8 cellular contexts compared by ENCODE assay signal in genomic region chr6:28896505-28897392, GRCh38. TPM values are rescaled to one million over a fixed set of nuclear protein-coding genes. Genes with fewer than 3 reads are reported as not detected.
DNase-seq lines count a peak whose midpoint lies in the region; ATAC-seq and TF ChIP-seq lines count a peak whose summit lies in the region.

No MANE protein-coding gene starts in this region.

- H3K4me1 ChIP-seq in right lobe of liver = peaks cover 0 to 6% (median 0%) of the 10 kb centered on the region in 4 donors

- peaks cover 14% of the 10 kb centered on the region for H3K4me1 Mint-ChIP-seq in activated CD4-positive, alpha-beta T cell treated with anti-CD3 and anti-CD28 coated beads, Interleukin-2, amount 10 ng/mL, durations not matched to agents 24 days and 14 days

- DNase-seq in NCI-H524 (lab: John Stamatoyannopoulos, UW) = peak; percentile 63 to 75
- DNase-seq in NCI-H524 treated with DMSO at 0.1 percent for 48 hours (lab: John Stamatoyannopoulos, UW) = no peak
- DNase-seq in NCI-H345 treated with DMSO at 0.1 percent for 48 hours (lab: John Stamatoyannopoulos, UW; ENCODE audit: unreplicated experiment) = peak; percentile 82
- DNase-seq in activated CD4-positive, alpha-beta T cell treated with anti-CD3 and anti-CD28 coated beads, Interleukin-2, amount 10 ng/mL, durations not matched to agents 24 days and 14 days = peak; percentile 84
- peak; percentile 76 for DNase-seq in dermis blood vessel endothelial cell
- DNase-seq in right lobe of liver = peak; percentile 52 to 73 (median 71)
- DNase-seq in stimulated activated CD4-positive, alpha-beta T cell treated with anti-CD3 and anti-CD28 coated beads, TNF-alpha, amount 100 ng/mL, for 24 hours (ENCODE audit: low read depth in 3 of 3) = peak in 2 of 3 experiments; percentile 10 to 30

- peaks cover 0 to 16% (median 1%) of the 10 kb centered on the region in 4 donors for H3K36me3 ChIP-seq in right lobe of liver

- peak; percentile 11 to 24 (median 20) for TF ChIP-seq CTCF in right lobe of liver (IDR thresholded peaks at IDR 0.05)

- H3K36me3 Mint-ChIP-seq in activated CD4-positive, alpha-beta T cell treated with anti-CD3 and anti-CD28 coated beads, Interleukin-2, amount 10 ng/mL, durations not matched to agents 24 days and 14 days (ENCODE audit: low read depth) = peaks cover 19% of the 10 kb centered on the region

- under 1% methylated on average over 23 of the region's 41 CpGs for whole genome bisulfite sequencing in right lobe of liver (ENCODE audit: insufficient coverage, low coverage, low lambda C conversion rate, missing lambda C conversion rate)

- peaks cover 7% of the 10 kb centered on the region for H3K27me3 Mint-ChIP-seq in activated CD4-positive, alpha-beta T cell treated with anti-CD3 and anti-CD28 coated beads, Interleukin-2, amount 10 ng/mL, durations not matched to agents 24 days and 14 days

- peak overlapping the region; percentile 99 for H3K4me3 Mint-ChIP-seq in activated CD4-positive, alpha-beta T cell treated with anti-CD3 and anti-CD28 coated beads, Interleukin-2, amount 10 ng/mL, durations not matched to agents 24 days and 14 days

- no peaks in the 10 kb centered on the region for H3K9me3 ChIP-seq in right lobe of liver

- peak; percentile 38 for TF ChIP-seq POLR2A in right lobe of liver (IDR thresholded peaks at IDR 0.05)

- peak overlapping the region; percentile 97 to 100 (median 99) for H3K27ac ChIP-seq in right lobe of liver

- H3K9me3 Mint-ChIP-seq in activated CD4-positive, alpha-beta T cell treated with anti-CD3 and anti-CD28 coated beads, Interleukin-2, amount 10 ng/mL, durations not matched to agents 24 days and 14 days = no peaks in the 10 kb centered on the region

- H3K4me3 ChIP-seq in right lobe of liver = peak overlapping the region; percentile 41 to 61 (median 58)

- no peaks in the 10 kb centered on the region for H3K27me3 ChIP-seq in right lobe of liver

- ATAC-seq in HG02938 (IDR thresholded peaks at IDR 0.05; ENCODE audit: unreplicated experiment) = peak; percentile 5
- ATAC-seq in right lobe of liver = peak; percentile 55 to 65 (median 59)

- intact Hi-C loops in activated CD4-positive, alpha-beta T cell treated with anti-CD3 and anti-CD28 coated beads, Interleukin-2, amount 10 ng/mL, durations not matched to agents 24 days and 14 days (cut with micrococcal nuclease) = loop anchor here (1.0 to 10.0 kb wide), 8 partner anchors 12 to 1422 kb away; partner anchors contain the start of genes TRIM27 and ZNF184
- intact Hi-C loops in right lobe of liver (cut with DNase I) = no loop called here

- peak overlapping the region; percentile 100 for H3K27ac Mint-ChIP-seq in activated CD4-positive, alpha-beta T cell treated with anti-CD3 and anti-CD28 coated beads, Interleukin-2, amount 10 ng/mL, durations not matched to agents 24 days and 14 days

RNA-seq across cellular contexts. Expression of gene TRIM27, which starts 27.0 kb away (rescaled TPM):
- total RNA-seq in activated CD4-positive, alpha-beta T cell treated with anti-CD3 and anti-CD28 coated beads, Interleukin-2, amount 10 ng/mL, durations not matched to agents 24 days and 14 days = 64.8 and 67.3 TPM in 2 replicates
- 72.9 and 83.0 TPM in 2 replicates for total RNA-seq in dermis blood vessel endothelial cell
- 10 to 100 TPM; 31.5 to 54.8 (median 36.7) TPM for total RNA-seq in right lobe of liver
